Comparison of ENCODE assay signal across 16 cellular contexts in the genomic region with DNA sequence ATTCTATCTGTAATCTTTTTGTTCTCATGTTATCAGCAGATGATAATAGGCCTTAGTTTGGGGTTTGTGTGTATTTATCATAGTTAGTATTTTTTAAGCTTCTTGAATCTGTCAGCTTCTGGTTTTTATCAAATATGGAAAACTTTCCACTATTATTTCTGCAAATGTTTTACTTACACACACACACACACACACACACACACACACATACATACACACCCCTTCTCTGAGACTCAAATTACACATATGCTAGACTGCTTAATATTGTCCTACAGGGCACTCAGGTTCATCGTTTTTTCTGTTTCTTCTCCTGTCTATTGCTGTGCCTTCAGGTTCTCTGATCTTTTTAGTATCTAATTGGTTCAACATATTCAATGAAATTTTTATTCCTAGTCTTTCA.
"Had no signal": no experiment of that assay in that cellular context is flagged by ENCODE, and none has a peak within 500 bp of the region (broad histone marks: within the 10 kb centered on the region; RNA-seq: fewer than 3 reads in every experiment).

No MANE protein-coding gene starts in this region.

- H3K27ac ChIP-seq: breast epithelium, dorsolateral prefrontal cortex, heart left ventricle, thyroid gland had no signal

- H3K27me3 ChIP-seq: breast epithelium, dorsolateral prefrontal cortex, heart left ventricle, thyroid gland had no signal

- H3K9me3 ChIP-seq: breast epithelium, heart left ventricle, thyroid gland had no signal

- H3K4me3 ChIP-seq: breast epithelium, dorsolateral prefrontal cortex, heart left ventricle, lung, thyroid gland had no signal

- ATAC-seq: heart left ventricle; left cardiac atrium; naive thymus-derived CD4-positive, alpha-beta T cell; stimulated activated memory B cell treated with anti-CD40 and anti-IgM and Interleukin-4, amounts not matched to agents 10 μg/mL and 1 μg/mL and 100 μg/mL, for 72 hours had no signal

- H3K36me3 ChIP-seq: breast epithelium, heart left ventricle, thyroid gland had no signal

- H3K4me1 ChIP-seq: breast epithelium had no signal

- DNase-seq: activated CD4-positive, alpha-beta T cell treated with anti-CD3 and anti-CD28 coated beads, Interleukin-2, amount 50 U/mL, for 1 hour; activated CD8-positive, alpha-beta memory T cell treated with anti-CD3 and anti-CD28 coated beads for 24 hours; activated naive CD8-positive, alpha-beta T cell treated with anti-CD3 and anti-CD28 coated beads, Interleukin-2, amount 10 ng/mL, durations not matched to agents 7 days and 5 days; aorta; dorsolateral prefrontal cortex; endodermal cell; foreskin melanocyte; heart left ventricle; left cardiac atrium; naive thymus-derived CD4-positive, alpha-beta T cell; retina; stimulated activated CD4-positive, alpha-beta T cell treated with anti-CD3 and anti-CD28 coated beads, Interleukin-2, amount 100 ng/mL, for 48 hours; thyroid gland had no signal
